Comparison of ENCODE assay signal across 14 cellular contexts in genomic region chr2:216985658-216986141, GRCh38.
DNase-seq lines count a peak whose midpoint lies in the region; ATAC-seq lines count a peak whose summit lies in the region.
"Had no signal": no experiment of that assay in that cellular context is flagged by ENCODE, and none has a peak within 500 bp of the region (broad histone marks: within the 10 kb centered on the region; RNA-seq: fewer than 3 reads in every experiment).

No MANE protein-coding gene starts in this region.

- H3K27ac Mint-ChIP-seq in natural killer cell treated with Interleukin-12 subunit alpha and Interleukin-12 subunit beta and Interleukin-15 and Interleukin-18, amount 100 ng/mL, for 72 hours = no peak overlapping the region
- H3K27ac Mint-ChIP-seq: CD8-positive, alpha-beta T cell; memory B cell had no signal

- DNase-seq in DMS53 (lab: John Stamatoyannopoulos, UW) = peak; percentile 95
- peak; percentile 91 for DNase-seq in NCI-H146 treated with DMSO at 0.1 percent for 48 hours (lab: John Stamatoyannopoulos, UW; ENCODE audit: unreplicated experiment)
- DNase-seq in NCI-H69 (lab: John Stamatoyannopoulos, UW) = peak; percentile 95
- peak; percentile 87 for DNase-seq in left kidney (ENCODE audit: low read depth, low spot score)
- DNase-seq in activated CD4-positive, alpha-beta T cell treated with anti-CD3 and anti-CD28 coated beads, Interleukin-2, amount 50 U/mL, for 4 hours = no peak
- DNase-seq in natural killer cell treated with Interleukin-12 subunit alpha and Interleukin-12 subunit beta and Interleukin-15 and Interleukin-18, amount 100 ng/mL, for 72 hours (ENCODE audit: low spot score) = no peak
- DNase-seq in NCI-H446 treated with DMSO at 0.1 percent for 48 hours (lab: John Stamatoyannopoulos, UW) = no peak
- DNase-seq: activated CD8-positive, alpha-beta memory T cell treated with anti-CD3 and anti-CD28 coated beads for 24 hours; activated effector memory CD4-positive, alpha-beta T cell treated with Interleukin-2 at 50 U/mL for 16 hours; anterior cingulate cortex; CD8-positive, alpha-beta T cell; cortex of kidney had no signal

- peaks cover 12 to 18% of the 10 kb centered on the region in 2 donors for H3K27me3 Mint-ChIP-seq in natural killer cell treated with Interleukin-12 subunit alpha and Interleukin-12 subunit beta and Interleukin-15 and Interleukin-18, amount 100 ng/mL, for 72 hours

- no peaks in the 10 kb centered on the region for H3K4me1 Mint-ChIP-seq in natural killer cell treated with Interleukin-12 subunit alpha and Interleukin-12 subunit beta and Interleukin-15 and Interleukin-18, amount 100 ng/mL, for 72 hours (ENCODE audit: low read depth in 2 of 2)
- H3K4me1 Mint-ChIP-seq: memory B cell had no signal

- H3K36me3 Mint-ChIP-seq in natural killer cell treated with Interleukin-12 subunit alpha and Interleukin-12 subunit beta and Interleukin-15 and Interleukin-18, amount 100 ng/mL, for 72 hours = no peaks in the 10 kb centered on the region
- H3K36me3 Mint-ChIP-seq: CD8-positive, alpha-beta T cell; memory B cell had no signal

- no peaks in the 10 kb centered on the region for H3K9me3 Mint-ChIP-seq in natural killer cell treated with Interleukin-12 subunit alpha and Interleukin-12 subunit beta and Interleukin-15 and Interleukin-18, amount 100 ng/mL, for 72 hours
- H3K9me3 Mint-ChIP-seq: CD8-positive, alpha-beta T cell; memory B cell had no signal

- no peak overlapping the region for H3K4me3 Mint-ChIP-seq in natural killer cell treated with Interleukin-12 subunit alpha and Interleukin-12 subunit beta and Interleukin-15 and Interleukin-18, amount 100 ng/mL, for 72 hours
- H3K4me3 Mint-ChIP-seq: CD8-positive, alpha-beta T cell; memory B cell had no signal

- no peak for ATAC-seq in GM18909 (IDR thresholded peaks at IDR 0.05; ENCODE audit: poor library complexity, unreplicated experiment)
- no peak for ATAC-seq in natural killer cell treated with Interleukin-12 subunit alpha and Interleukin-12 subunit beta and Interleukin-15 and Interleukin-18, amount 100 ng/mL, for 72 hours
- ATAC-seq: CD8-positive, alpha-beta T cell had no signal

Comparison
In these comparisons a context has a peak if more than half of its experiments do, and no peak if none do; other contexts are left out.
1. DNase-seq: peak in DMS53 (single experiment), NCI-H146 treated with DMSO at 0.1 percent for 48 hours (single experiment), NCI-H69 (single experiment) and left kidney (single experiment); none in activated CD4-positive, alpha-beta T cell treated with anti-CD3 and anti-CD28 coated beads, Interleukin-2, amount 50 U/mL, for 4 hours (0 of 2), natural killer cell treated with Interleukin-12 subunit alpha and Interleukin-12 subunit beta and Interleukin-15 and Interleukin-18, amount 100 ng/mL, for 72 hours (single experiment) and NCI-H446 treated with DMSO at 0.1 percent for 48 hours (single experiment).